Comparison of ENCODE assay signal across 26 cellular contexts in genomic region chr6:168611691-168612090, GRCh38.
"Had no signal": no experiment of that assay in that cellular context is flagged by ENCODE, and none has a peak within 500 bp of the region (broad histone marks: within the 10 kb centered on the region; RNA-seq: fewer than 3 reads in every experiment).

No MANE protein-coding gene starts in this region.

- DNase-seq: stimulated activated CD4-positive, alpha-beta T cell treated with anti-CD3 and anti-CD28 coated beads, Interleukin-2, amount 100 ng/mL, for 24 hours; stimulated activated CD4-positive, alpha-beta T cell treated with anti-CD3 and anti-CD28 coated beads, Interleukin-2, amount 100 ng/mL, for 48 hours; stimulated activated CD4-positive, alpha-beta T cell treated with anti-CD3 and anti-CD28 coated beads, Interleukin-4, amount 100 ng/mL, for 1 hour; stimulated activated CD4-positive, alpha-beta T cell treated with anti-CD3 and anti-CD28 coated beads, Interleukin-4, amount 100 ng/mL, for 24 hours; stimulated activated CD4-positive, alpha-beta T cell treated with anti-CD3 and anti-CD28 coated beads, Interleukin-4, amount 100 ng/mL, for 4 hours; stimulated activated CD8-positive, alpha-beta memory T cell treated with anti-CD3 and anti-CD28 coated beads, Interleukin-4, amount 100 ng/mL, for 48 hours; stimulated activated naive B cell treated with anti-CD40 and anti-IgM and Interleukin-4, amounts not matched to agents 10 μg/mL and 1 μg/mL and 100 μg/mL, for 72 hours; stimulated activated naive CD4-positive, alpha-beta T cell; stimulated activated naive CD4-positive, alpha-beta T cell treated with Interleukin-2 at 50 U/mL for 16 hours; stimulated activated naive CD8-positive, alpha-beta T cell treated with anti-CD3 and anti-CD28 coated beads, Interleukin-15, amount 100 ng/mL, for 72 hours; stimulated activated naive CD8-positive, alpha-beta T cell treated with anti-CD3 and anti-CD28 coated beads, Interleukin-15, Interleukin-2, amounts not matched to agents 100 U/mL and 50 U/mL, for 24 hours; stomach; substantia nigra; testis; thyroid gland; tibial artery; transverse colon; trophoblast cell; upper lobe of right lung had no signal

- H3K36me3 ChIP-seq: suprapubic skin, thyroid gland, transverse colon, upper lobe of left lung, upper lobe of right lung, vagina had no signal

- H3K27ac ChIP-seq: suprapubic skin, thoracic aorta, thyroid gland, tibial artery, tibial nerve, transverse colon, upper lobe of left lung, upper lobe of right lung, vagina had no signal

- ATAC-seq: stimulated activated effector memory CD8-positive, alpha-beta T cell treated with anti-CD3 and anti-CD28 coated beads, Interleukin-12 subunit alpha, Interleukin-12 subunit beta, amount 100 ng/mL, for 72 hours; stimulated activated memory B cell treated with anti-CD40 and anti-IgM and Interleukin-4, amounts not matched to agents 10 μg/mL and 1 μg/mL and 100 μg/mL, for 72 hours; stimulated activated naive B cell treated with anti-CD40 and anti-IgM and Interleukin-4, amounts not matched to agents 10 μg/mL and 1 μg/mL and 100 μg/mL, for 72 hours; stimulated activated naive CD8-positive, alpha-beta T cell treated with anti-CD3 and anti-CD28 coated beads, Interleukin-15, amount 100 ng/mL, for 72 hours; stimulated activated naive CD8-positive, alpha-beta T cell treated with anti-CD3 and anti-CD28 coated beads, Interleukin-15, Interleukin-2, amounts not matched to agents 100 U/mL and 50 U/mL, for 24 hours; upper lobe of right lung had no signal

- H3K4me3 ChIP-seq: stomach, suprapubic skin, testis, thoracic aorta, thyroid gland, tibial artery, tibial nerve, transverse colon, upper lobe of left lung, upper lobe of right lung, vagina had no signal

- H3K27me3 ChIP-seq: stomach, suprapubic skin, testis, thyroid gland, tibial artery, tibial nerve, transverse colon, upper lobe of left lung, upper lobe of right lung, vagina had no signal

- H3K4me1 ChIP-seq: testis, transverse colon, upper lobe of right lung, vagina had no signal

- H3K9me3 ChIP-seq: stomach, suprapubic skin, testis, thoracic aorta, thyroid gland, tibial artery, transverse colon, upper lobe of left lung, upper lobe of right lung, vagina had no signal
